2 cellular contexts compared by ENCODE assay signal in the genomic region with DNA sequence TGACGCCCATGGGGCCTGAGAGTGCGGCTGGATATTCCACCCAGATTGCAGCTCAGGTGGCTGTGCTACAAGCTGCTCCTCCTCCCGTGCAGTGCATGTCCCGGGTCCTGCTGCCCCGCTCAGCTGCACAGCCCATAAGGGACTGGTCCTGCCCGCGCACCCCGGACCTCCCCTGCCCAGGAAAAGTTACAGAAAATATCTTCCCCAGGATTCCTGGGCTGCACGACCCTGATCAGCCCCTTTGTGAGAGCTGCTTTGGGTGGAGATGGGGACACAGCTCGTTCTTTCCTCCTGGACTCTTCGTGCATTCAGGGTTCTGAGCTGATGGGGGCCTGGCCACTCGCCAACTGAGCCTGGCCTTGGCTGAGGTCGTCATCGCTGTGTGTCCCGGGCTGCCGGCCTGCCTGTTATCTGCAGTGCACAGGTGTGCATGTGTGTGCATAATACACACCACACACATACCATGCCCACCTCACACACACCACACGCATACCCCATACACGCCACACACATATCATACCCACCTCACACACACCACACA.
A peak's percentile ranks its signal among the peaks of the same experiment; 100 is the strongest.
TF ChIP-seq lines count a peak whose summit lies in the region.

No MANE protein-coding gene starts in this region.

TF ChIP-seq in K562, 482 proteins besides CTCF, POLR2A, EP300 and RAD21 (continues in another document):
- TF ChIP-seq JUND (IDR thresholded peaks at IDR 0.05; ENCODE audit: borderline replicate concordance, low read depth, low read length): 0 out of 2 replicates have a peak, but pooled peaks have one; percentile 9
- no peak; the same call in 2 of the 3 replicates for TF ChIP-seq JUND (tag; IDR thresholded peaks at IDR 0.05; ENCODE audit: borderline replicate concordance, low read depth, low read length)
- peak; percentile 88 for TF ChIP-seq DPF2 (IDR thresholded peaks at IDR 0.05)
- TF ChIP-seq ATF7 (IDR thresholded peaks at IDR 0.05): 0 out of 2 replicates have a peak, but pooled peaks have one; percentile 16
- TF ChIP-seq EHMT2 (IDR thresholded peaks at IDR 0.05): no peak
- TF ChIP-seq, protein P1, sequence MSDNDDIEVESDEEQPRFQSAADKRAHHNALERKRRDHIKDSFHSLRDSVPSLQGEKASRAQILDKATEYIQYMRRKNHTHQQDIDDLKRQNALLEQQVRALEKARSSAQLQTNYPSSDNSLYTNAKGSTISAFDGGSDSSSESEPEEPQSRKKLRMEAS (CRISPR knock-in tag; IDR thresholded peaks at IDR 0.05): peak; percentile 27; the same call in 1 of the 2 replicates
- TF ChIP-seq HDAC1 (IDR thresholded peaks at IDR 0.05): 0 out of 4 replicates have a peak, but pooled peaks of 1 of the 2 experiments have one; percentile 19
- TF ChIP-seq, protein P2, sequence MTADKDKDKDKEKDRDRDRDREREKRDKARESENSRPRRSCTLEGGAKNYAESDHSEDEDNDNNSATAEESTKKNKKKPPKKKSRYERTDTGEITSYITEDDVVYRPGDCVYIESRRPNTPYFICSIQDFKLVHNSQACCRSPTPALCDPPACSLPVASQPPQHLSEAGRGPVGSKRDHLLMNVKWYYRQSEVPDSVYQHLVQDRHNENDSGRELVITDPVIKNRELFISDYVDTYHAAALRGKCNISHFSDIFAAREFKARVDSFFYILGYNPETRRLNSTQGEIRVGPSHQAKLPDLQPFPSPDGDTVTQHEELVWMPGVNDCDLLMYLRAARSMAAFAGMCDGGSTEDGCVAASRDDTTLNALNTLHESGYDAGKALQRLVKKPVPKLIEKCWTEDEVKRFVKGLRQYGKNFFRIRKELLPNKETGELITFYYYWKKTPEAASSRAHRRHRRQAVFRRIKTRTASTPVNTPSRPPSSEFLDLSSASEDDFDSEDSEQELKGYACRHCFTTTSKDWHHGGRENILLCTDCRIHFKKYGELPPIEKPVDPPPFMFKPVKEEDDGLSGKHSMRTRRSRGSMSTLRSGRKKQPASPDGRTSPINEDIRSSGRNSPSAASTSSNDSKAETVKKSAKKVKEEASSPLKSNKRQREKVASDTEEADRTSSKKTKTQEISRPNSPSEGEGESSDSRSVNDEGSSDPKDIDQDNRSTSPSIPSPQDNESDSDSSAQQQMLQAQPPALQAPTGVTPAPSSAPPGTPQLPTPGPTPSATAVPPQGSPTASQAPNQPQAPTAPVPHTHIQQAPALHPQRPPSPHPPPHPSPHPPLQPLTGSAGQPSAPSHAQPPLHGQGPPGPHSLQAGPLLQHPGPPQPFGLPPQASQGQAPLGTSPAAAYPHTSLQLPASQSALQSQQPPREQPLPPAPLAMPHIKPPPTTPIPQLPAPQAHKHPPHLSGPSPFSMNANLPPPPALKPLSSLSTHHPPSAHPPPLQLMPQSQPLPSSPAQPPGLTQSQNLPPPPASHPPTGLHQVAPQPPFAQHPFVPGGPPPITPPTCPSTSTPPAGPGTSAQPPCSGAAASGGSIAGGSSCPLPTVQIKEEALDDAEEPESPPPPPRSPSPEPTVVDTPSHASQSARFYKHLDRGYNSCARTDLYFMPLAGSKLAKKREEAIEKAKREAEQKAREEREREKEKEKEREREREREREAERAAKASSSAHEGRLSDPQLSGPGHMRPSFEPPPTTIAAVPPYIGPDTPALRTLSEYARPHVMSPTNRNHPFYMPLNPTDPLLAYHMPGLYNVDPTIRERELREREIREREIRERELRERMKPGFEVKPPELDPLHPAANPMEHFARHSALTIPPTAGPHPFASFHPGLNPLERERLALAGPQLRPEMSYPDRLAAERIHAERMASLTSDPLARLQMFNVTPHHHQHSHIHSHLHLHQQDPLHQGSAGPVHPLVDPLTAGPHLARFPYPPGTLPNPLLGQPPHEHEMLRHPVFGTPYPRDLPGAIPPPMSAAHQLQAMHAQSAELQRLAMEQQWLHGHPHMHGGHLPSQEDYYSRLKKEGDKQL (CRISPR knock-in tag; IDR thresholded peaks at IDR 0.05; ENCODE audit: borderline replicate concordance): no peak
- TF ChIP-seq MTA1 (IDR thresholded peaks at IDR 0.05; ENCODE audit: borderline replicate concordance): peak; percentile 61; the same call in 1 of the 2 replicates
- TF ChIP-seq MTA2 (IDR thresholded peaks at IDR 0.05; ENCODE audit: low read depth): peak; percentile 39; the same call in 1 of the 2 replicates
- 0 out of 2 replicates have a peak, but pooled peaks have one; percentile 54 for TF ChIP-seq SMARCA4 (IDR thresholded peaks at IDR 0.05)
- TF ChIP-seq DIDO1 (tag; IDR thresholded peaks at IDR 0.05; ENCODE audit: low read depth): no peak
- TF ChIP-seq TCF3 (CRISPR knock-in tag; IDR thresholded peaks at IDR 0.05): peak; percentile 77
- peak; percentile 59; the same call in 1 of the 2 replicates for TF ChIP-seq CTBP1 (IDR thresholded peaks at IDR 0.05; ENCODE audit: borderline replicate concordance)
- TF ChIP-seq THRAP3 (IDR thresholded peaks at IDR 0.05; ENCODE audit: borderline replicate concordance): no peak
- peak; percentile 96 for TF ChIP-seq NFIC (IDR thresholded peaks at IDR 0.05)
- no peak for TF ChIP-seq TCF7L2 (IDR thresholded peaks at IDR 0.05; ENCODE audit: low read depth, low read length)
- peak; percentile 86 for TF ChIP-seq ARID1B (IDR thresholded peaks at IDR 0.05)
- TF ChIP-seq, protein P3, sequence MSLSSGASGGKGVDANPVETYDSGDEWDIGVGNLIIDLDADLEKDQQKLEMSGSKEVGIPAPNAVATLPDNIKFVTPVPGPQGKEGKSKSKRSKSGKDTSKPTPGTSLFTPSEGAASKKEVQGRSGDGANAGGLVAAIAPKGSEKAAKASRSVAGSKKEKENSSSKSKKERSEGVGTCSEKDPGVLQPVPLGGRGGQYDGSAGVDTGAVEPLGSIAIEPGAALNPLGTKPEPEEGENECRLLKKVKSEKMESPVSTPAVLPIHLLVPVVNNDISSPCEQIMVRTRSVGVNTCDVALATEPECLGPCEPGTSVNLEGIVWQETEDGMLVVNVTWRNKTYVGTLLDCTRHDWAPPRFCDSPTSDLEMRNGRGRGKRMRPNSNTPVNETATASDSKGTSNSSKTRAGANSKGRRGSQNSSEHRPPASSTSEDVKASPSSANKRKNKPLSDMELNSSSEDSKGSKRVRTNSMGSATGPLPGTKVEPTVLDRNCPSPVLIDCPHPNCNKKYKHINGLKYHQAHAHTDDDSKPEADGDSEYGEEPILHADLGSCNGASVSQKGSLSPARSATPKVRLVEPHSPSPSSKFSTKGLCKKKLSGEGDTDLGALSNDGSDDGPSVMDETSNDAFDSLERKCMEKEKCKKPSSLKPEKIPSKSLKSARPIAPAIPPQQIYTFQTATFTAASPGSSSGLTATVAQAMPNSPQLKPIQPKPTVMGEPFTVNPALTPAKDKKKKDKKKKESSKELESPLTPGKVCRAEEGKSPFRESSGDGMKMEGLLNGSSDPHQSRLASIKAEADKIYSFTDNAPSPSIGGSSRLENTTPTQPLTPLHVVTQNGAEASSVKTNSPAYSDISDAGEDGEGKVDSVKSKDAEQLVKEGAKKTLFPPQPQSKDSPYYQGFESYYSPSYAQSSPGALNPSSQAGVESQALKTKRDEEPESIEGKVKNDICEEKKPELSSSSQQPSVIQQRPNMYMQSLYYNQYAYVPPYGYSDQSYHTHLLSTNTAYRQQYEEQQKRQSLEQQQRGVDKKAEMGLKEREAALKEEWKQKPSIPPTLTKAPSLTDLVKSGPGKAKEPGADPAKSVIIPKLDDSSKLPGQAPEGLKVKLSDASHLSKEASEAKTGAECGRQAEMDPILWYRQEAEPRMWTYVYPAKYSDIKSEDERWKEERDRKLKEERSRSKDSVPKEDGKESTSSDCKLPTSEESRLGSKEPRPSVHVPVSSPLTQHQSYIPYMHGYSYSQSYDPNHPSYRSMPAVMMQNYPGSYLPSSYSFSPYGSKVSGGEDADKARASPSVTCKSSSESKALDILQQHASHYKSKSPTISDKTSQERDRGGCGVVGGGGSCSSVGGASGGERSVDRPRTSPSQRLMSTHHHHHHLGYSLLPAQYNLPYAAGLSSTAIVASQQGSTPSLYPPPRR (CRISPR knock-in tag; IDR thresholded peaks at IDR 0.05; ENCODE audit: borderline replicate concordance): no peak

TF ChIP-seq in SK-N-SH, 30 proteins besides CTCF, POLR2A, EP300 and RAD21:
- TF ChIP-seq MEF2A (IDR thresholded peaks at IDR 0.05; ENCODE audit: borderline replicate concordance, low read depth) (no peak), NRF1 (IDR thresholded peaks at IDR 0.05; ENCODE audit: low read depth, low read length) (no peak), RXRA (IDR thresholded peaks at IDR 0.05; ENCODE audit: borderline replicate concordance, low read depth) (no peak), EZH2phosphoT487 (IDR thresholded peaks at IDR 0.05; ENCODE audit: borderline replicate concordance, low read depth) (no peak), FOSL2 (IDR thresholded peaks at IDR 0.05; ENCODE audit: borderline replicate concordance, low read depth) (no peak), RCOR1 (IDR thresholded peaks at IDR 0.05; ENCODE audit: low read length) (no peak), YY1 (IDR thresholded peaks at IDR 0.05; ENCODE audit: low read depth) (no peak), RFX5 (IDR thresholded peaks at IDR 0.05; ENCODE audit: low read length) (no peak), ELF1 (IDR thresholded peaks at IDR 0.05) (no peak), JUND (IDR thresholded peaks at IDR 0.05) (no peak), CHD2 (IDR thresholded peaks at IDR 0.05; ENCODE audit: low read length, partially characterized antibody) (no peak), SIN3A (IDR thresholded peaks at IDR 0.05; ENCODE audit: borderline replicate concordance, low read depth, low read length) (no peak)
- TF ChIP-seq, protein P4, sequence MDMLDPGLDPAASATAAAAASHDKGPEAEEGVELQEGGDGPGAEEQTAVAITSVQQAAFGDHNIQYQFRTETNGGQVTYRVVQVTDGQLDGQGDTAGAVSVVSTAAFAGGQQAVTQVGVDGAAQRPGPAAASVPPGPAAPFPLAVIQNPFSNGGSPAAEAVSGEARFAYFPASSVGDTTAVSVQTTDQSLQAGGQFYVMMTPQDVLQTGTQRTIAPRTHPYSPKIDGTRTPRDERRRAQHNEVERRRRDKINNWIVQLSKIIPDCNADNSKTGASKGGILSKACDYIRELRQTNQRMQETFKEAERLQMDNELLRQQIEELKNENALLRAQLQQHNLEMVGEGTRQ (IDR thresholded peaks at IDR 0.05; ENCODE audit: borderline replicate concordance, low read depth, low read length): no peak
